20 cellular contexts compared by ENCODE assay signal in the genomic region with DNA sequence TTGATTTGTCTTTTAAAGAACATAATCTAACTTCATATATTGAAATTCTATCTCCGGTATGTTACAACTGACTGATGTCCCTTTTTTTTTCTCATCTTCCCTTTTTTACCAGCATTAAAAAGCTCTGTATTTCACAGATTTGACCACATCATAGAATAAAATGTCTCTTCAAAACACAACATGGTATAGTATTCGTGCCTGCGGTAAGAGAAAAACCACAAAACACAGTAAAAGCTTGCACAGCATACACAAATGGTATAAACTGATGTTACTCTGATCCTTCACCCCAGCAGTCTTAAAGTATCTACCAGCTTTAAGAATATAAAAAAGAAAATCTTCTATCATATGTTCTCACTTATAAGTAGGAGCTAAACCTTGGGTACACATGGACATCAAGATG.
DNase-seq lines count a peak whose midpoint lies in the region; ATAC-seq and TF ChIP-seq lines count a peak whose summit lies in the region.
"Had no signal": no experiment of that assay in that cellular context is flagged by ENCODE, and none has a peak within 500 bp of the region (broad histone marks: within the 10 kb centered on the region; RNA-seq: fewer than 3 reads in every experiment).

No MANE protein-coding gene starts in this region.

- H2AFZ ChIP-seq in DND-41 (ENCODE audit: low read depth, low read length) = no peak overlapping the region
- H2AFZ ChIP-seq: hepatocyte had no signal

- H4K20me1 ChIP-seq in DND-41 (ENCODE audit: insufficient read depth, low read length) = peaks cover 10% of the 10 kb centered on the region; the same call in 1 of the 2 replicates

- peak in 2 of 3 donors; percentile 57 to 69 for DNase-seq in CD4-positive, CD25-positive, alpha-beta regulatory T cell
- DNase-seq in DND-41 (peak; percentile 20), fibroblast of peridontal ligament (ENCODE audit: extremely low read depth) (peak; percentile 27), right atrium auricular region (ENCODE audit: low spot score) (no peak), SHP77 treated with DMSO at 0.1 percent for 48 hours (lab: John Stamatoyannopoulos, UW) (no peak), mucosa of gallbladder (ENCODE audit: low spot score) (no peak), nucleus accumbens (lab: John Stamatoyannopoulos, UW) (no peak)
- DNase-seq in activated CD4-positive, alpha-beta memory T cell treated with anti-CD3 and anti-CD28 coated beads, Interleukin-2, amount 10 ng/mL, durations not matched to agents 7 days and 5 days = no peak
- DNase-seq: AML-193, brain microvascular endothelial cell, cortex of kidney, GOT3, islet precursor cell, lower lobe of right lung, NCI-H1105, NCI-H510A treated with DMSO at 0.1 percent for 48 hours, right lobe of liver, stomach, upper lobe of left lung had no signal

- TF ChIP-seq CTCF in DND-41 (IDR thresholded peaks at IDR 0.05; ENCODE audit: borderline replicate concordance, extremely low read depth, low read length, poor library complexity, severe bottlenecking) (no peak), right atrium auricular region (IDR thresholded peaks at IDR 0.05) (no peak)

- POLR2A ChIA-PET in activated CD4-positive, alpha-beta memory T cell treated with anti-CD3 and anti-CD28 coated beads, Interleukin-2, amount 10 ng/mL, durations not matched to agents 7 days and 5 days (lab: Charles Lee) = interaction anchor here (1.1 to 1.4 kb wide), 4 partner anchors 82 to 502 kb away, joined by 3 to 7 read pairs (median 6); partner anchors contain the start of genes AP4S1, HECTD1, SCFD1 and STRN3

- peak overlapping the region; percentile 58 for H3K27ac ChIP-seq in CD4-positive, CD25-positive, alpha-beta regulatory T cell (ENCODE audit: insufficient read depth, low read length, poor library complexity, severe bottlenecking)
- H3K27ac ChIP-seq in DND-41 (ENCODE audit: low read length) = no peak overlapping the region
- no peak overlapping the region for H3K27ac ChIP-seq in right atrium auricular region
- H3K27ac ChIP-seq: brain microvascular endothelial cell, hepatocyte, lower lobe of right lung, right lobe of liver, stomach, upper lobe of left lung had no signal

- no peak overlapping the region for H3K4me2 ChIP-seq in DND-41 (ENCODE audit: insufficient read depth, low read length)
- H3K4me2 ChIP-seq: hepatocyte had no signal

- peak; percentile 36 to 44 for ATAC-seq in CD4-positive, CD25-positive, alpha-beta regulatory T cell (ENCODE audit: low read depth in 2 of 2)
- peak; percentile 95 for ATAC-seq in DND-41 (ENCODE audit: insufficient read depth, low read depth)
- ATAC-seq: lower lobe of right lung, right lobe of liver had no signal

- CTCF ChIA-PET in activated CD4-positive, alpha-beta memory T cell treated with anti-CD3 and anti-CD28 coated beads, Interleukin-2, amount 10 ng/mL, durations not matched to agents 7 days and 5 days (lab: Charles Lee) = interaction anchor here (0.6 to 0.8 kb wide), 2 partner anchors 18 to 137 kb away, joined by 3 to 4 read pairs; no protein-coding TSS in a partner anchor

- no peaks in the 10 kb centered on the region for H3K27me3 Mint-ChIP-seq in CD4-positive, CD25-positive, alpha-beta regulatory T cell
- H3K27me3 Mint-ChIP-seq in activated CD4-positive, alpha-beta memory T cell treated with anti-CD3 and anti-CD28 coated beads, Interleukin-2, amount 10 ng/mL, durations not matched to agents 7 days and 5 days = no peaks in the 10 kb centered on the region

- H3K4me3 ChIP-seq in CD4-positive, CD25-positive, alpha-beta regulatory T cell (ENCODE audit: low read depth, low read length) = peak overlapping the region; percentile 33
- H3K4me3 ChIP-seq in DND-41 (ENCODE audit: low read depth in 1 of 2, low read length in 2 of 2) (no peak overlapping the region), right atrium auricular region (no peak overlapping the region)
- H3K4me3 ChIP-seq: hepatocyte, lower lobe of right lung, right lobe of liver, stomach, upper lobe of left lung had no signal

- no peaks in the 10 kb centered on the region for H3K79me2 ChIP-seq in DND-41 (ENCODE audit: insufficient read depth, low read length)

- H3K4me1 Mint-ChIP-seq in CD4-positive, CD25-positive, alpha-beta regulatory T cell = peaks cover 31 to 52% (median 40%) of the 10 kb centered on the region in 4 donors
- H3K4me1 Mint-ChIP-seq in activated CD4-positive, alpha-beta memory T cell treated with anti-CD3 and anti-CD28 coated beads, Interleukin-2, amount 10 ng/mL, durations not matched to agents 7 days and 5 days = peaks cover 37% of the 10 kb centered on the region

- peak overlapping the region in 2 of 3 donors; percentile 39 to 63 for H3K27ac Mint-ChIP-seq in CD4-positive, CD25-positive, alpha-beta regulatory T cell
- peak overlapping the region; percentile 9 for H3K27ac Mint-ChIP-seq in activated CD4-positive, alpha-beta memory T cell treated with anti-CD3 and anti-CD28 coated beads, Interleukin-2, amount 10 ng/mL, durations not matched to agents 7 days and 5 days

- H3K9ac ChIP-seq in DND-41 (ENCODE audit: low read depth, low read length) = no peak overlapping the region

- H3K27me3 ChIP-seq in CD4-positive, CD25-positive, alpha-beta regulatory T cell (ENCODE audit: control insufficient read depth, insufficient read depth, low read length) = no peaks in the 10 kb centered on the region
- no peaks in the 10 kb centered on the region for H3K27me3 ChIP-seq in DND-41 (ENCODE audit: insufficient read depth, low read length, poor library complexity)
- no peaks in the 10 kb centered on the region for H3K27me3 ChIP-seq in right atrium auricular region
- H3K27me3 ChIP-seq: brain microvascular endothelial cell, hepatocyte, right lobe of liver, stomach, upper lobe of left lung had no signal

- H3K9me3 Mint-ChIP-seq in CD4-positive, CD25-positive, alpha-beta regulatory T cell = peaks cover 0 to 4% (median 0%) of the 10 kb centered on the region in 7 donors
- H3K9me3 Mint-ChIP-seq in activated CD4-positive, alpha-beta memory T cell treated with anti-CD3 and anti-CD28 coated beads, Interleukin-2, amount 10 ng/mL, durations not matched to agents 7 days and 5 days = no peaks in the 10 kb centered on the region

- H3K4me3 Mint-ChIP-seq in CD4-positive, CD25-positive, alpha-beta regulatory T cell = peak overlapping the region in 3 of 4 donors; percentile 17 to 51 (median 19)
- no peak overlapping the region for H3K4me3 Mint-ChIP-seq in activated CD4-positive, alpha-beta memory T cell treated with anti-CD3 and anti-CD28 coated beads, Interleukin-2, amount 10 ng/mL, durations not matched to agents 7 days and 5 days

- peaks cover 31% of the 10 kb centered on the region for H3K36me3 Mint-ChIP-seq in CD4-positive, CD25-positive, alpha-beta regulatory T cell
- peaks cover 60% of the 10 kb centered on the region for H3K36me3 Mint-ChIP-seq in activated CD4-positive, alpha-beta memory T cell treated with anti-CD3 and anti-CD28 coated beads, Interleukin-2, amount 10 ng/mL, durations not matched to agents 7 days and 5 days (ENCODE audit: low read depth)

- H3K9me3 ChIP-seq in CD4-positive, CD25-positive, alpha-beta regulatory T cell (ENCODE audit: control insufficient read depth in 2 of 2, low read length in 2 of 2) = no peaks in the 10 kb centered on the region
- H3K9me3 ChIP-seq in DND-41 (ENCODE audit: insufficient read depth, low read length, severe bottlenecking) = no peaks in the 10 kb centered on the region
- H3K9me3 ChIP-seq in right atrium auricular region = no peaks in the 10 kb centered on the region
- H3K9me3 ChIP-seq: lower lobe of right lung, right lobe of liver, stomach, upper lobe of left lung had no signal

- peaks cover 71% of the 10 kb centered on the region for H3K36me3 ChIP-seq in CD4-positive, CD25-positive, alpha-beta regulatory T cell (ENCODE audit: control insufficient read depth, insufficient read depth, low read length)
- H3K36me3 ChIP-seq in DND-41 (ENCODE audit: insufficient read depth, low read length) (peaks cover 81% of the 10 kb centered on the region), right atrium auricular region (peaks cover 72% of the 10 kb centered on the region)

- H3K4me1 ChIP-seq in CD4-positive, CD25-positive, alpha-beta regulatory T cell (ENCODE audit: control insufficient read depth, insufficient read depth, low read length, poor library complexity, severe bottlenecking) = peaks cover 32% of the 10 kb centered on the region
- no peaks in the 10 kb centered on the region for H3K4me1 ChIP-seq in DND-41 (ENCODE audit: insufficient read depth, low read length)
- H3K4me1 ChIP-seq in right atrium auricular region = no peaks in the 10 kb centered on the region

Comparison
In these comparisons a context has a peak if more than half of its experiments do, and no peak if none do; other contexts are left out.
1. DNase-seq: peak in CD4-positive, CD25-positive, alpha-beta regulatory T cell (2 of 3), DND-41 (single experiment) and fibroblast of peridontal ligament (single experiment); none in activated CD4-positive, alpha-beta memory T cell treated with anti-CD3 and anti-CD28 coated beads, Interleukin-2, amount 10 ng/mL, durations not matched to agents 7 days and 5 days (single experiment), right atrium auricular region (single experiment), SHP77 treated with DMSO at 0.1 percent for 48 hours (single experiment), mucosa of gallbladder (single experiment) and nucleus accumbens (0 of 56).